In genomic region chr2:61017556-61018318, GRCh38 we compare ENCODE assay signal across 8 cellular contexts. TPM values are rescaled to one million over a fixed set of nuclear protein-coding genes. Genes with fewer than 3 reads are reported as not detected.
DNase-seq lines count a peak whose midpoint lies in the region; ATAC-seq and TF ChIP-seq lines count a peak whose summit lies in the region.

PEX13 (plus strand) TSS chr2:61017720; CDS start chr2:61017760, 40 bp downstream.
A gene with protein sequence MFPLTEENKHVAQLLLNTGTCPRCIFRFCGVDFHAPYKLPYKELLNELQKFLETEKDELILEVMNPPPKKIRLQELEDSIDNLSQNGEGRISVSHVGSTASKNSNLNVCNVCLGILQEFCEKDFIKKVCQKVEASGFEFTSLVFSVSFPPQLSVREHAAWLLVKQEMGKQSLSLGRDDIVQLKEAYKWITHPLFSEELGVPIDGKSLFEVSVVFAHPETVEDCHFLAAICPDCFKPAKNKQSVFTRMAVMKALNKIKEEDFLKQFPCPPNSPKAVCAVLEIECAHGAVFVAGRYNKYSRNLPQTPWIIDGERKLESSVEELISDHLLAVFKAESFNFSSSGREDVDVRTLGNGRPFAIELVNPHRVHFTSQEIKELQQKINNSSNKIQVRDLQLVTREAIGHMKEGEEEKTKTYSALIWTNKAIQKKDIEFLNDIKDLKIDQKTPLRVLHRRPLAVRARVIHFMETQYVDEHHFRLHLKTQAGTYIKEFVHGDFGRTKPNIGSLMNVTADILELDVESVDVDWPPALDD (minus strand): TSS chr2:61018255. CDS start chr2:61011890, 6,365 bp downstream.

- no peaks in the 10 kb centered on the region for H3K9me3 ChIP-seq in adipocyte (ENCODE audit: control insufficient read depth, low read length)

- peaks cover 43% of the 10 kb centered on the region for H3K79me2 ChIP-seq in GM23338 (replicated peaks; ENCODE audit: insufficient read depth)

- H3K9ac ChIP-seq in adipocyte (ENCODE audit: low read length), result peak within 1 kb of the TSS; percentile 94

- no peaks in the 10 kb centered on the region for H3F3A ChIP-seq in GM23338 (replicated peaks; ENCODE audit: low read depth)

- no peaks in the 10 kb centered on the region for H3K27me3 ChIP-seq in GM06990 (replicated peaks; ENCODE audit: control insufficient read depth, insufficient read depth, low read length)
- H3K27me3 ChIP-seq in GM23338 (ENCODE audit: insufficient read depth), result no peaks in the 10 kb centered on the region
- no peaks in the 10 kb centered on the region for H3K27me3 ChIP-seq in adipocyte (replicated peaks; ENCODE audit: control insufficient read depth, insufficient read depth, low read length)

- WGBS in urinary bladder, result under 1% methylated on average over 39 of the region's 39 CpGs

- H3K27ac Mint-ChIP-seq in GM23338 (peak within 1 kb of the TSS; percentile 100), progenitor cell of endocrine pancreas (peak within 1 kb of the TSS; percentile 99)

- H3K4me3 ChIP-seq in GM06990 (replicated peaks; ENCODE audit: low read depth, low read length), result peak within 1 kb of the TSS; percentile 80
- H3K4me3 ChIP-seq in GM23338, result peak within 1 kb of the TSS; percentile 57
- H3K4me3 ChIP-seq in adipocyte (ENCODE audit: low read length), result peak within 1 kb of the TSS; percentile 99
- H3K4me3 ChIP-seq in urinary bladder (ENCODE audit: low read depth, low read length), result peak within 1 kb of the TSS; percentile 80

- H3K36me3 Mint-ChIP-seq in GM23338 (ENCODE audit: low read depth), result peaks cover 17% of the 10 kb centered on the region; the same call in 2 of the 3 replicates
- H3K36me3 Mint-ChIP-seq in progenitor cell of endocrine pancreas (ENCODE audit: insufficient read depth), result peaks cover 20% of the 10 kb centered on the region

- ATAC-seq in GM23338, result peak; percentile 95
- peak; percentile 98 for ATAC-seq in SK-N-SH treated with all-trans-retinoic acid at 6 μM for 48 hours
- peak; percentile 96 to 98 for ATAC-seq in left cardiac atrium

- DNase-seq in GM06990 (ENCODE audit: extremely low read depth, insufficient read length) (peak; percentile 87), GM23338 (ENCODE audit: low spot score) (peak; percentile 86), LHCN-M2 (ENCODE audit: low read depth) (peak; percentile 67), adipocyte (ENCODE audit: low read depth) (peak; percentile 88), left cardiac atrium (peak; percentile 79), progenitor cell of endocrine pancreas (ENCODE audit: low spot score, unreplicated experiment) (peak; percentile 47)

- no peaks in the 10 kb centered on the region for H3K9me2 ChIP-seq in GM23338 (ENCODE audit: insufficient read depth)

- H3K4me3 Mint-ChIP-seq in GM23338, result peak within 1 kb of the TSS; percentile 98
- peak within 1 kb of the TSS; percentile 96 for H3K4me3 Mint-ChIP-seq in progenitor cell of endocrine pancreas (ENCODE audit: low read depth)

- H3K27ac ChIP-seq in GM23338 (ENCODE audit: low read depth) (peak within 1 kb of the TSS; percentile 98), urinary bladder (ENCODE audit: low read depth) (peak within 1 kb of the TSS; percentile 77)

- H3K27me3 Mint-ChIP-seq in GM23338 (ENCODE audit: insufficient read depth, low read depth, poor library complexity) (peaks cover 4% of the 10 kb centered on the region), progenitor cell of endocrine pancreas (no peaks in the 10 kb centered on the region)

- H3K9me3 Mint-ChIP-seq in GM23338 (no peaks in the 10 kb centered on the region), progenitor cell of endocrine pancreas (ENCODE audit: low read depth) (peaks cover 3% of the 10 kb centered on the region)

- intact Hi-C loops in left cardiac atrium (cut with DNase I), result no loop called here

- H3K4me1 ChIP-seq in GM23338 (ENCODE audit: insufficient read depth) (peaks cover 14% of the 10 kb centered on the region), adipocyte (ENCODE audit: control insufficient read depth, insufficient read depth, low read length) (peaks cover 33% of the 10 kb centered on the region), urinary bladder (ENCODE audit: insufficient read depth) (no peaks in the 10 kb centered on the region)

- TF ChIP-seq CTCF in GM06990 (IDR thresholded peaks at IDR 0.05; ENCODE audit: insufficient read depth, low read length, poor library complexity, severe bottlenecking), result no peak
- TF ChIP-seq CTCF in GM23338 (conservative IDR thresholded peaks at IDR 0.05; ENCODE audit: low read depth in 2 of 2), result no peak
- TF ChIP-seq CTCF in progenitor cell of endocrine pancreas (IDR thresholded peaks at IDR 0.05; ENCODE audit: unreplicated experiment), result no peak

- no peaks in the 10 kb centered on the region for H4K20me1 ChIP-seq in GM23338 (replicated peaks; ENCODE audit: insufficient read depth)

- peak within 1 kb of the TSS; percentile 85 for H3K4me2 ChIP-seq in GM23338

- peak within 1 kb of the TSS; percentile 99 for H2AFZ ChIP-seq in GM23338

- H3K36me3 ChIP-seq in GM06990 (ENCODE audit: control insufficient read depth, insufficient read depth, low read length) (peaks cover 6% of the 10 kb centered on the region), GM23338 (ENCODE audit: insufficient read depth) (no peaks in the 10 kb centered on the region), adipocyte (ENCODE audit: control insufficient read depth, insufficient read depth, low read length, severe bottlenecking) (no peaks in the 10 kb centered on the region), urinary bladder (ENCODE audit: insufficient read depth) (no peaks in the 10 kb centered on the region)

- H3K4me1 Mint-ChIP-seq in GM23338 (peaks cover 14% of the 10 kb centered on the region), progenitor cell of endocrine pancreas (ENCODE audit: low read depth) (peaks cover 19% of the 10 kb centered on the region)

TF ChIP-seq in GM23338, 12 proteins besides CTCF, POLR2A, EP300 and RAD21 (continues in another document):
- TF ChIP-seq POLR2AphosphoS5 (IDR thresholded peaks at IDR 0.05; ENCODE audit: low read depth) (peak; percentile 62), ZNF114 (CRISPR knock-in tag; IDR thresholded peaks at IDR 0.05) (no peak), EZH2phosphoT487 (IDR thresholded peaks at IDR 0.05; ENCODE audit: unreplicated experiment) (no peak)

TF ChIP-seq in SK-N-SH treated with all-trans-retinoic acid at 6 μM for 48 hours, 23 proteins besides CTCF, POLR2A, EP300 and RAD21:
- TF ChIP-seq, protein P1, sequence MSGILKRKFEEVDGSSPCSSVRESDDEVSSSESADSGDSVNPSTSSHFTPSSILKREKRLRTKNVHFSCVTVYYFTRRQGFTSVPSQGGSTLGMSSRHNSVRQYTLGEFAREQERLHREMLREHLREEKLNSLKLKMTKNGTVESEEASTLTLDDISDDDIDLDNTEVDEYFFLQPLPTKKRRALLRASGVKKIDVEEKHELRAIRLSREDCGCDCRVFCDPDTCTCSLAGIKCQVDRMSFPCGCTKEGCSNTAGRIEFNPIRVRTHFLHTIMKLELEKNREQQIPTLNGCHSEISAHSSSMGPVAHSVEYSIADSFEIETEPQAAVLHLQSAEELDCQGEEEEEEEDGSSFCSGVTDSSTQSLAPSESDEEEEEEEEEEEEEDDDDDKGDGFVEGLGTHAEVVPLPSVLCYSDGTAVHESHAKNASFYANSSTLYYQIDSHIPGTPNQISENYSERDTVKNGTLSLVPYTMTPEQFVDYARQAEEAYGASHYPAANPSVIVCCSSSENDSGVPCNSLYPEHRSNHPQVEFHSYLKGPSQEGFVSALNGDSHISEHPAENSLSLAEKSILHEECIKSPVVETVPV (CRISPR knock-in tag; IDR thresholded peaks at IDR 0.05), result no peak
- TF ChIP-seq ZNF565 (CRISPR knock-in tag; conservative IDR thresholded peaks at IDR 0.05; ENCODE audit: low read depth) (no peak), ZNF70 (CRISPR knock-in tag; IDR thresholded peaks at IDR 0.05) (0 out of 2 replicates have a peak, but pooled peaks have one; percentile 34)
- TF ChIP-seq, protein P2, sequence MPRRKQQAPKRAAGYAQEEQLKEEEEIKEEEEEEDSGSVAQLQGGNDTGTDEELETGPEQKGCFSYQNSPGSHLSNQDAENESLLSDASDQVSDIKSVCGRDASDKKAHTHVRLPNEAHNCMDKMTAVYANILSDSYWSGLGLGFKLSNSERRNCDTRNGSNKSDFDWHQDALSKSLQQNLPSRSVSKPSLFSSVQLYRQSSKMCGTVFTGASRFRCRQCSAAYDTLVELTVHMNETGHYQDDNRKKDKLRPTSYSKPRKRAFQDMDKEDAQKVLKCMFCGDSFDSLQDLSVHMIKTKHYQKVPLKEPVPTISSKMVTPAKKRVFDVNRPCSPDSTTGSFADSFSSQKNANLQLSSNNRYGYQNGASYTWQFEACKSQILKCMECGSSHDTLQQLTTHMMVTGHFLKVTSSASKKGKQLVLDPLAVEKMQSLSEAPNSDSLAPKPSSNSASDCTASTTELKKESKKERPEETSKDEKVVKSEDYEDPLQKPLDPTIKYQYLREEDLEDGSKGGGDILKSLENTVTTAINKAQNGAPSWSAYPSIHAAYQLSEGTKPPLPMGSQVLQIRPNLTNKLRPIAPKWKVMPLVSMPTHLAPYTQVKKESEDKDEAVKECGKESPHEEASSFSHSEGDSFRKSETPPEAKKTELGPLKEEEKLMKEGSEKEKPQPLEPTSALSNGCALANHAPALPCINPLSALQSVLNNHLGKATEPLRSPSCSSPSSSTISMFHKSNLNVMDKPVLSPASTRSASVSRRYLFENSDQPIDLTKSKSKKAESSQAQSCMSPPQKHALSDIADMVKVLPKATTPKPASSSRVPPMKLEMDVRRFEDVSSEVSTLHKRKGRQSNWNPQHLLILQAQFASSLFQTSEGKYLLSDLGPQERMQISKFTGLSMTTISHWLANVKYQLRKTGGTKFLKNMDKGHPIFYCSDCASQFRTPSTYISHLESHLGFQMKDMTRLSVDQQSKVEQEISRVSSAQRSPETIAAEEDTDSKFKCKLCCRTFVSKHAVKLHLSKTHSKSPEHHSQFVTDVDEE (CRISPR knock-in tag; IDR thresholded peaks at IDR 0.05), result 0 out of 2 replicates have a peak, but pooled peaks have one; percentile 7

RNA-seq across cellular contexts. Expression of gene PEX13, which starts in this region (rescaled TPM):
- 29.2 and 35.1 TPM in 2 replicates for total RNA-seq in GM23338 (2014; rRNA removed; shearing (Covaris generic))
- polyA plus RNA-seq in GM23338 (2016; fragmentation: Nextera tagmentation; extraction: Ambion mirVana) (15.8 and 16.9 TPM in 2 replicates), urinary bladder (12.9 TPM)
- total RNA-seq in LHCN-M2 (2014; rRNA removed) (42.2 and 46.8 TPM in 2 replicates), left cardiac atrium (10 to 100 TPM; 16.5 to 19.9 TPM), progenitor cell of endocrine pancreas (34.0 and 37.6 TPM in 2 replicates), urinary bladder (53.6 TPM)
- 6.4 TPM for polyA plus RNA-seq in LHCN-M2 (2012)

RNA-seq across cellular contexts. Expression of the second gene that starts in this region (rescaled TPM):
- total RNA-seq in GM23338 (2014; rRNA removed; shearing (Covaris generic)), result 2.5 and 3.5 TPM in 2 replicates
- 1.7 and 2.2 TPM in 2 replicates for polyA plus RNA-seq in GM23338 (2016; fragmentation: Nextera tagmentation; extraction: Ambion mirVana)
- total RNA-seq in LHCN-M2 (2014; rRNA removed), result 4.1 and 5.2 TPM in 2 replicates
- 1.7 TPM for polyA plus RNA-seq in LHCN-M2 (2012)
- total RNA-seq in left cardiac atrium, result 1 to 10 TPM; 4.0 to 4.2 TPM
- 7.1 and 8.2 TPM in 2 replicates for total RNA-seq in progenitor cell of endocrine pancreas
- 14.6 TPM for total RNA-seq in urinary bladder
- polyA plus RNA-seq in urinary bladder, result 3.1 TPM

Comparison
In these comparisons a context has a peak if more than half of its experiments do, and no peak if none do; other contexts are left out.
1. Peak in every context shown above with its lines: DNase-seq, ATAC-seq, H3K4me3 ChIP-seq and H3K27ac ChIP-seq.